ENCODE assay signal across 8 cellular contexts in the genomic region with DNA sequence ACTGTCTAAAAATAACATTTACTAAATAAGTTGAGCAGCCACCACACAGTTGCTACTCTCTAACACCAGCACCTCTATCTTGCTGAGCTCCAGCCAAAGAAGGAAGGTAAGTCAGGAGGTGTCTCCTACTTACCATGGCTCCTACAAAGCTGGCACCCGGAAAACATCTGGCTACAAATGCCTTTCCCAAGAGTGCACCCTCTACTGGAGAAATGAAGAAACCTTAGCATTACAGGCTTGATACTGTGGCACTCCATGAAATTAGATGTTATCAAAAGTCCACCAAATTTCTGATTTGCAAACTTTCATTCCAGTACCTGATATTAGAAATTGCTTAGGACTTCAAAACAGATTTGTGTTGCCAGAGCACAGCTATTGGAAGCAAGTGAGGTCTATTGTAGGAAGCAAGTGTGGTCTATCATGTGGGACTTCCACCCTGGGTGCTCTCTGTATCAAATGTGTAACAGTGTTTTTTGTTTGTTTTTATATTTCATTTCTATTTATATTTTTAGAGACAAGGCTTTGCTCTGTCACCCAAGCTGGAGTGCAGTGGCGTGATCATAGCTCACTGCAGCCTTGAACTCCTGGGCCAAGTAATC. TPM values are rescaled to one million over a fixed set of nuclear protein-coding genes. Genes with fewer than 3 reads are reported as not detected.
A peak's percentile ranks its signal among the peaks of the same experiment; 100 is the strongest.
DNase-seq lines count a peak whose midpoint lies in the region; ATAC-seq and TF ChIP-seq lines count a peak whose summit lies in the region.

No MANE protein-coding gene starts in this region.

- H3K4me3 Mint-ChIP-seq in T-helper 17 cell, result no peak overlapping the region

- ATAC-seq in GM18511 (IDR thresholded peaks at IDR 0.05; ENCODE audit: unreplicated experiment), result peak; percentile 49
- ATAC-seq in HG03565 (IDR thresholded peaks at IDR 0.05; ENCODE audit: unreplicated experiment), result no peak
- ATAC-seq in T-helper 17 cell, result no peak

- H3K36me3 Mint-ChIP-seq in T-helper 17 cell (ENCODE audit: low read depth), result peaks cover 2% of the 10 kb centered on the region

- in situ Hi-C loops in SK-MEL-5 (cut with HindIII; ENCODE audit: low pct_unique_long_range_greater_than_20kb, low sequenced_read_pairs), result no loop called here

- TF ChIP-seq CTCF in AG09309 (IDR thresholded peaks at IDR 0.05; ENCODE audit: control insufficient read depth, insufficient read depth, low read depth, low read length, missing control alignments), result peak; percentile 70

- H3K27ac Mint-ChIP-seq in T-helper 17 cell, result no peak overlapping the region

- DNase-seq in AG09309 (ENCODE audit: low read depth) (no peak), SK-MEL-5 (ENCODE audit: low read depth, low spot score) (peak; percentile 72), iPS-NIHi7 (ENCODE audit: extremely low spot score) (peak; percentile 50), activated gamma-delta T cell treated with Interleukin-2 at 50 U/mL for 16 hours (no peak), T-helper 17 cell (no peak), NCI-H226 (no peak)

- no peaks in the 10 kb centered on the region for H3K9me3 ChIP-seq in T-helper 17 cell (ENCODE audit: control insufficient read depth, low read length, poor library complexity, severe bottlenecking)

- H3K27me3 Mint-ChIP-seq in T-helper 17 cell, result no peaks in the 10 kb centered on the region

- H3K4me1 Mint-ChIP-seq in T-helper 17 cell, result peaks cover 30% of the 10 kb centered on the region

- H3K4me3 ChIP-seq in AG09309 (ENCODE audit: control insufficient read depth, low read depth, low read length), result no peak overlapping the region

RNA-seq across cellular contexts. Expression of gene RFK, which starts 25.7 kb away (rescaled TPM):
- total RNA-seq in SK-MEL-5 (2014; rRNA removed; shearing (Covaris generic)), result 33.5 and 35.9 TPM in 2 replicates
- 27.6 and 33.8 TPM in 2 replicates for polyA plus RNA-seq in SK-MEL-5 (2015; cell fraction: cytosol; rRNA removed)
- polyA plus RNA-seq in SK-MEL-5 (2015; cell fraction: nucleus; rRNA removed), result 6.1 and 8.9 TPM in 2 replicates
- 1 to 10 TPM; 8.9 to 9.8 TPM for total RNA-seq in T-helper 17 cell

RNA-seq across cellular contexts. Expression of gene GCNT1, which starts 39.1 kb away (rescaled TPM):
- 0.24 TPM in 2 replicates for total RNA-seq in SK-MEL-5 (2014; rRNA removed; shearing (Covaris generic))
- polyA plus RNA-seq in SK-MEL-5 (2015; cell fraction: cytosol; rRNA removed), result 0.14 and 2.2 TPM in 2 replicates
- 5.8 TPM in 1 of 2 replicates, not detected in the other for polyA plus RNA-seq in SK-MEL-5 (2015; cell fraction: nucleus; rRNA removed)
- 1 to 10 TPM; 6.4 to 9.0 TPM for total RNA-seq in T-helper 17 cell

Comparison
In these comparisons a context has a peak if more than half of its experiments do, and no peak if none do; other contexts are left out.
1. DNase-seq: peak in SK-MEL-5 (single experiment) and iPS-NIHi7 (single experiment); none in AG09309 (single experiment), activated gamma-delta T cell treated with Interleukin-2 at 50 U/mL for 16 hours (single experiment), T-helper 17 cell (0 of 3) and NCI-H226 (single experiment).